20 cellular contexts compared by ENCODE assay signal in genomic region chr17:50280068-50280467, GRCh38. TPM values are rescaled to one million over a fixed set of nuclear protein-coding genes. Genes with fewer than 3 reads are reported as not detected.
A peak's percentile ranks its signal among the peaks of the same experiment; 100 is the strongest.
DNase-seq lines count a peak whose midpoint lies in the region; ATAC-seq, FAIRE-seq and TF ChIP-seq lines count a peak whose summit lies in the region.
"Had no signal": no experiment of that assay in that cellular context is flagged by ENCODE, and none has a peak within 500 bp of the region (broad histone marks: within the 10 kb centered on the region; RNA-seq: fewer than 3 reads in every experiment).

No MANE protein-coding gene starts in this region.

- no peaks in the 10 kb centered on the region for H3K9me3 Mint-ChIP-seq in activated CD8-positive, alpha-beta T cell treated with anti-CD3 and anti-CD28 coated beads for 36 hours
- no peaks in the 10 kb centered on the region for H3K9me3 Mint-ChIP-seq in activated CD8-positive, alpha-beta T cell treated with anti-CD3 and anti-CD28 coated beads, Interleukin-2, amount 10 ng/mL, durations not matched to agents 7 days and 5 days (ENCODE audit: insufficient read depth)
- H3K9me3 Mint-ChIP-seq in endodermal cell = peaks cover 11% of the 10 kb centered on the region
- H3K9me3 Mint-ChIP-seq: activated CD4-positive, alpha-beta T cell treated with anti-CD3 and anti-CD28 coated beads, Interleukin-2, amount 10 ng/mL, durations not matched to agents 7 days and 5 days; stimulated activated naive CD8-positive, alpha-beta T cell treated with anti-CD3 and anti-CD28 coated beads, Interleukin-15, amount 100 ng/mL, for 72 hours had no signal

- H3K36me3 Mint-ChIP-seq in activated CD8-positive, alpha-beta T cell treated with anti-CD3 and anti-CD28 coated beads for 36 hours (ENCODE audit: low read depth) = no peaks in the 10 kb centered on the region
- no peaks in the 10 kb centered on the region for H3K36me3 Mint-ChIP-seq in activated CD8-positive, alpha-beta T cell treated with anti-CD3 and anti-CD28 coated beads, Interleukin-2, amount 10 ng/mL, durations not matched to agents 7 days and 5 days (ENCODE audit: low read depth)
- peaks cover 36% of the 10 kb centered on the region for H3K36me3 Mint-ChIP-seq in endodermal cell (ENCODE audit: low read depth)

- H3K27ac ChIP-seq in endodermal cell (ENCODE audit: low read depth, low read length) (no peak overlapping the region), small intestine (ENCODE audit: low read depth in 1 of 2, low read length in 1 of 2) (peak overlapping the region; percentile 36 to 69)
- H3K27ac ChIP-seq: pancreas had no signal

- no peak for ATAC-seq in activated CD8-positive, alpha-beta T cell treated with anti-CD3 and anti-CD28 coated beads for 36 hours
- no peak for ATAC-seq in activated CD8-positive, alpha-beta T cell treated with anti-CD3 and anti-CD28 coated beads, Interleukin-2, amount 10 ng/mL, durations not matched to agents 7 days and 5 days
- ATAC-seq: stimulated activated naive CD8-positive, alpha-beta T cell treated with anti-CD3 and anti-CD28 coated beads, Interleukin-15, amount 100 ng/mL, for 72 hours had no signal

- H3K4me1 ChIP-seq in endodermal cell (ENCODE audit: control insufficient read depth, insufficient read depth, low read length) (peaks cover 5% of the 10 kb centered on the region), small intestine (ENCODE audit: control insufficient read depth in 2 of 2, insufficient read depth in 1 of 2, low read depth in 1 of 2, low read length in 1 of 2) (peaks cover 0 to 19% of the 10 kb centered on the region in 2 donors)
- H3K4me1 ChIP-seq: pancreas had no signal

- H3K36me3 ChIP-seq in endodermal cell (ENCODE audit: control insufficient read depth, insufficient read depth, low read length) (no peaks in the 10 kb centered on the region), small intestine (ENCODE audit: control insufficient read depth in 2 of 2, insufficient read depth in 2 of 2, low read length in 2 of 2) (peaks cover 0 to 4% of the 10 kb centered on the region in 2 donors)
- H3K36me3 ChIP-seq: pancreas, upper lobe of left lung had no signal

- peaks cover 29% of the 10 kb centered on the region for H3K27me3 Mint-ChIP-seq in activated CD8-positive, alpha-beta T cell treated with anti-CD3 and anti-CD28 coated beads for 36 hours
- H3K27me3 Mint-ChIP-seq in activated CD8-positive, alpha-beta T cell treated with anti-CD3 and anti-CD28 coated beads, Interleukin-2, amount 10 ng/mL, durations not matched to agents 7 days and 5 days (ENCODE audit: low read depth) = peaks cover 25% of the 10 kb centered on the region
- peaks cover 2% of the 10 kb centered on the region for H3K27me3 Mint-ChIP-seq in endodermal cell (ENCODE audit: insufficient read depth)

- POLR2A ChIA-PET in activated CD8-positive, alpha-beta T cell treated with anti-CD3 and anti-CD28 coated beads for 36 hours (lab: Charles Lee) = interaction anchor here (1.4 kb wide), 1 partner anchor 12 kb away, joined by 4 read pairs; no protein-coding TSS in a partner anchor
- POLR2A ChIA-PET in activated CD8-positive, alpha-beta T cell treated with anti-CD3 and anti-CD28 coated beads, Interleukin-2, amount 10 ng/mL, durations not matched to agents 7 days and 5 days (lab: Charles Lee) = no interaction called here

- H3K27me3 ChIP-seq in endodermal cell (ENCODE audit: control insufficient read depth, insufficient read depth, low read length, poor library complexity, severe bottlenecking) = no peaks in the 10 kb centered on the region
- H3K27me3 ChIP-seq in small intestine (ENCODE audit: control insufficient read depth in 2 of 2, insufficient read depth in 2 of 2, low read length in 2 of 2) = no peaks in the 10 kb centered on the region
- H3K27me3 ChIP-seq: upper lobe of left lung had no signal

- H3K27ac Mint-ChIP-seq in activated CD8-positive, alpha-beta T cell treated with anti-CD3 and anti-CD28 coated beads for 36 hours = no peak overlapping the region
- no peak overlapping the region for H3K27ac Mint-ChIP-seq in activated CD8-positive, alpha-beta T cell treated with anti-CD3 and anti-CD28 coated beads, Interleukin-2, amount 10 ng/mL, durations not matched to agents 7 days and 5 days
- H3K27ac Mint-ChIP-seq in endodermal cell = peak overlapping the region; percentile 19
- H3K27ac Mint-ChIP-seq: activated CD4-positive, alpha-beta T cell treated with anti-CD3 and anti-CD28 coated beads, Interleukin-2, amount 10 ng/mL, durations not matched to agents 7 days and 5 days had no signal

- TF ChIP-seq CTCF in activated CD8-positive, alpha-beta T cell treated with anti-CD3 and anti-CD28 coated beads for 36 hours (IDR thresholded peaks at IDR 0.05) = no peak
- no peak for TF ChIP-seq CTCF in endodermal cell (conservative IDR thresholded peaks at IDR 0.05)

- H3K4me3 Mint-ChIP-seq in activated CD8-positive, alpha-beta T cell treated with anti-CD3 and anti-CD28 coated beads for 36 hours = no peak overlapping the region
- no peak overlapping the region for H3K4me3 Mint-ChIP-seq in activated CD8-positive, alpha-beta T cell treated with anti-CD3 and anti-CD28 coated beads, Interleukin-2, amount 10 ng/mL, durations not matched to agents 7 days and 5 days
- H3K4me3 Mint-ChIP-seq in endodermal cell = no peak overlapping the region
- H3K4me3 Mint-ChIP-seq: activated CD4-positive, alpha-beta T cell treated with anti-CD3 and anti-CD28 coated beads, Interleukin-2, amount 10 ng/mL, durations not matched to agents 7 days and 5 days; stimulated activated naive CD8-positive, alpha-beta T cell treated with anti-CD3 and anti-CD28 coated beads, Interleukin-15, amount 100 ng/mL, for 72 hours had no signal

- intact Hi-C loops in activated CD8-positive, alpha-beta T cell treated with anti-CD3 and anti-CD28 coated beads for 36 hours (cut with micrococcal nuclease) = no loop called here

- no peaks in the 10 kb centered on the region for H3K9me3 ChIP-seq in endodermal cell (ENCODE audit: control insufficient read depth, low read length)
- H3K9me3 ChIP-seq in small intestine (ENCODE audit: control insufficient read depth, low read depth) = no peaks in the 10 kb centered on the region
- H3K9me3 ChIP-seq: pancreas, upper lobe of left lung had no signal

- H3K4me3 ChIP-seq in endodermal cell (ENCODE audit: low read length) (no peak overlapping the region), small intestine (ENCODE audit: low read depth in 1 of 2, low read length in 2 of 2) (peak overlapping the region in 1 of 2 donors; percentile 9)
- H3K4me3 ChIP-seq: pancreas, upper lobe of left lung had no signal

- FAIRE-seq in small intestine (lab: Jason Lieb, UNC) = no peak
- FAIRE-seq: pancreas had no signal

- DNase-seq in activated CD8-positive, alpha-beta T cell treated with anti-CD3 and anti-CD28 coated beads for 36 hours = peak; percentile 20
- no peak for DNase-seq in activated CD8-positive, alpha-beta T cell treated with anti-CD3 and anti-CD28 coated beads, Interleukin-2, amount 10 ng/mL, durations not matched to agents 7 days and 5 days
- DNase-seq in LoVo (ENCODE audit: low spot score) (peak; percentile 20), endodermal cell (peak; percentile 75), small intestine (peak; percentile 72), AML-193 (lab: John Stamatoyannopoulos, UW) (no peak), NCI-H1092 treated with DMSO at 0.1 percent for 48 hours (lab: John Stamatoyannopoulos, UW) (no peak), cerebellar nuclear complex (lab: John Stamatoyannopoulos, UW) (no peak)
- DNase-seq: activated CD4-positive, alpha-beta T cell treated with anti-CD3 and anti-CD28 coated beads, Interleukin-2, amount 10 ng/mL, durations not matched to agents 7 days and 5 days; activated naive CD4-positive, alpha-beta T cell treated with anti-CD3 and anti-CD28 coated beads, Interleukin-2, amount 50 U/mL, for 16 hours; activated T-cell treated with anti-CD3 and anti-CD28 coated beads, Interleukin-2, amount 50 U/mL, for 1 hour; cortex of kidney; NCI-H1694; NCI-H345; pancreas; RPMI8226; stimulated activated naive CD8-positive, alpha-beta T cell treated with anti-CD3 and anti-CD28 coated beads, Interleukin-15, amount 100 ng/mL, for 72 hours had no signal

- 68 to 84% methylated on average over 6 to 8 of the region's 8 CpGs for WGBS in endodermal cell (ENCODE audit: insufficient coverage in 1 of 2, insufficient read length in 1 of 2), 2 experiments
- WGBS in small intestine, 3 donors = 36 to 48% (median 48%) methylated on average over 8 of the region's 8 CpGs

- CTCF ChIA-PET in activated CD8-positive, alpha-beta T cell treated with anti-CD3 and anti-CD28 coated beads for 36 hours (lab: Charles Lee) = interaction anchor here (1.7 to 13.4 kb wide), 3 partner anchors 17 to 79 kb away, joined by 5 to 209 read pairs (median 8); partner anchors contain the start of gene COL1A1
- CTCF ChIA-PET in activated CD8-positive, alpha-beta T cell treated with anti-CD3 and anti-CD28 coated beads, Interleukin-2, amount 10 ng/mL, durations not matched to agents 7 days and 5 days (lab: Charles Lee) = interaction anchor here (0.9 to 1.9 kb wide), 2 partner anchors 14 to 80 kb away, joined by 3 to 5 read pairs; no protein-coding TSS in a partner anchor

- no peak overlapping the region for H3K9ac ChIP-seq in endodermal cell (ENCODE audit: extremely low read depth, low read length, poor library complexity, severe bottlenecking)

- H3K4me1 Mint-ChIP-seq in activated CD8-positive, alpha-beta T cell treated with anti-CD3 and anti-CD28 coated beads for 36 hours (ENCODE audit: low read depth) = peaks cover 11% of the 10 kb centered on the region
- peaks cover 11% of the 10 kb centered on the region for H3K4me1 Mint-ChIP-seq in activated CD8-positive, alpha-beta T cell treated with anti-CD3 and anti-CD28 coated beads, Interleukin-2, amount 10 ng/mL, durations not matched to agents 7 days and 5 days (ENCODE audit: low read depth)
- H3K4me1 Mint-ChIP-seq in endodermal cell = peaks cover 49% of the 10 kb centered on the region

RNA-seq across cellular contexts. Expression of gene TMEM92, which starts 5.8 kb away (rescaled TPM):
- total RNA-seq in activated CD8-positive, alpha-beta T cell treated with anti-CD3 and anti-CD28 coated beads for 36 hours = not detected
- total RNA-seq in activated CD8-positive, alpha-beta T cell treated with anti-CD3 and anti-CD28 coated beads, Interleukin-2, amount 10 ng/mL, durations not matched to agents 7 days and 5 days = not detected
- 10 to 100 TPM; 34.3 to 35.8 TPM for total RNA-seq in endodermal cell
- polyA plus RNA-seq in endodermal cell (2013, experiment 1 of 2) = 9.6 TPM
- polyA plus RNA-seq in endodermal cell (2013, experiment 2 of 2) = 8.7 TPM
- 10 to 100 TPM; 29.1 to 53.5 (median 39.1) TPM for polyA plus RNA-seq in small intestine
- total RNA-seq: activated CD4-positive, alpha-beta T cell treated with anti-CD3 and anti-CD28 coated beads, Interleukin-2, amount 10 ng/mL, durations not matched to agents 7 days and 5 days; endothelial cell of umbilical vein; fibroblast of villous mesenchyme had no signal

Comparison
In these comparisons a context has a peak if more than half of its experiments do, and no peak if none do; other contexts are left out.
1. DNase-seq: peak in activated CD8-positive, alpha-beta T cell treated with anti-CD3 and anti-CD28 coated beads for 36 hours (single experiment), LoVo (single experiment), endodermal cell (single experiment) and small intestine (single experiment); none in activated CD8-positive, alpha-beta T cell treated with anti-CD3 and anti-CD28 coated beads, Interleukin-2, amount 10 ng/mL, durations not matched to agents 7 days and 5 days (single experiment), AML-193 (0 of 2), NCI-H1092 treated with DMSO at 0.1 percent for 48 hours (single experiment) and cerebellar nuclear complex (0 of 2).
2. RNA of gene TMEM92, which starts 5.8 kb away (total RNA-seq): 34.3 to 35.8 TPM in endodermal cell; not detected in activated CD8-positive, alpha-beta T cell treated with anti-CD3 and anti-CD28 coated beads for 36 hours and not detected in activated CD8-positive, alpha-beta T cell treated with anti-CD3 and anti-CD28 coated beads, Interleukin-2, amount 10 ng/mL, durations not matched to agents 7 days and 5 days; every median in the first group is over 10 times any median in the second.